Comparison of ENCODE assay signal across 22 cellular contexts in genomic region chr7:71787513-71787912, GRCh38.
A peak's percentile ranks its signal among the peaks of the same experiment; 100 is the strongest.
DNase-seq lines count a peak whose midpoint lies in the region; FAIRE-seq and TF ChIP-seq lines count a peak whose summit lies in the region.
"Had no signal": no experiment of that assay in that cellular context is flagged by ENCODE, and none has a peak within 500 bp of the region (broad histone marks: within the 10 kb centered on the region; RNA-seq: fewer than 3 reads in every experiment).

No MANE protein-coding gene starts in this region.

- peak; percentile 32 for FAIRE-seq in bronchial epithelial cell (lab: Jason Lieb, UNC)
- FAIRE-seq: GM12891 had no signal

- no peak overlapping the region for H3K4me3 ChIP-seq in NB4 (ENCODE audit: low read depth, low read length)
- no peak overlapping the region for H3K4me3 ChIP-seq in bronchial epithelial cell (ENCODE audit: low read depth, low read length)
- no peak overlapping the region for H3K4me3 ChIP-seq in mesenchymal stem cell (ENCODE audit: insufficient read depth in 1 of 2, low read depth in 1 of 2, low read length in 2 of 2)
- H3K4me3 ChIP-seq: cardiac muscle cell, skin epidermis, upper lobe of left lung had no signal

- no peak overlapping the region for H2AK5ac ChIP-seq in mesenchymal stem cell (ENCODE audit: low read length, severe bottlenecking)

- no peak overlapping the region for H3K9ac ChIP-seq in mesenchymal stem cell (ENCODE audit: low read length)

- peaks cover 25% of the 10 kb centered on the region for H3K9me3 ChIP-seq in mesenchymal stem cell (ENCODE audit: control insufficient read depth, low read length)

- H2BK15ac ChIP-seq in mesenchymal stem cell (ENCODE audit: low read depth, poor library complexity, severe bottlenecking), result no peak overlapping the region

- no peak for TF ChIP-seq POLR2A in NB4 (IDR thresholded peaks at IDR 0.05; ENCODE audit: extremely low read depth, insufficient read length)

- no peak overlapping the region for H3K14ac ChIP-seq in mesenchymal stem cell (ENCODE audit: low read length in 2 of 2)

- H2BK12ac ChIP-seq in mesenchymal stem cell (ENCODE audit: low read length in 2 of 2), result no peak overlapping the region

- H2AFZ ChIP-seq in mesenchymal stem cell (ENCODE audit: low read depth, low read length), result no peak overlapping the region

- H3K79me1 ChIP-seq in mesenchymal stem cell (replicated peaks; ENCODE audit: low read length, poor library complexity, severe bottlenecking), result no peaks in the 10 kb centered on the region

- H3K23ac ChIP-seq in mesenchymal stem cell (ENCODE audit: low read length in 2 of 2), result no peak overlapping the region

- H3K27ac ChIP-seq in mesenchymal stem cell (ENCODE audit: low read length, poor library complexity, severe bottlenecking), result no peak overlapping the region
- H3K27ac ChIP-seq: cardiac muscle cell, skin epidermis, upper lobe of left lung, WERI-Rb-1 had no signal

- H3K4me1 ChIP-seq in mesenchymal stem cell (ENCODE audit: control insufficient read depth, insufficient read depth, low read depth, low read length), result no peaks in the 10 kb centered on the region
- H3K4me1 ChIP-seq: upper lobe of left lung had no signal

- H2BK5ac ChIP-seq in mesenchymal stem cell (ENCODE audit: low read depth, low read length, poor library complexity, severe bottlenecking), result no peak overlapping the region

- no peak for TF ChIP-seq CTCF in NB4 (IDR thresholded peaks at IDR 0.05; ENCODE audit: low read depth, low read length)
- TF ChIP-seq CTCF in bronchial epithelial cell (IDR thresholded peaks at IDR 0.05; ENCODE audit: insufficient read depth, low read length, severe bottlenecking), result no peak
- TF ChIP-seq CTCF in GM10266 (IDR thresholded peaks at IDR 0.05; ENCODE audit: control insufficient read depth, insufficient read depth, low read depth, missing control alignments), result no peak

- no peak overlapping the region for H3K18ac ChIP-seq in mesenchymal stem cell (ENCODE audit: low read depth in 1 of 2, low read length in 2 of 2)

- DNase-seq in NCI-H2029 (lab: John Stamatoyannopoulos, UW), result peak; percentile 3
- no peak for DNase-seq in NCI-H2029 treated with DMSO at 0.1 percent for 48 hours (lab: John Stamatoyannopoulos, UW)
- DNase-seq in NB4 (ENCODE audit: low read depth), result peak; percentile 23
- DNase-seq in bronchial epithelial cell (ENCODE audit: low read depth), result no peak
- DNase-seq in mesenchymal stem cell, result peak; percentile 3
- DNase-seq in GM10266 (ENCODE audit: extremely low spot score), result no peak
- DNase-seq in stimulated activated CD4-positive, alpha-beta T cell treated with anti-CD3 and anti-CD28 coated beads, Interleukin-4, amount 100 ng/mL, for 24 hours, result no peak
- no peak for DNase-seq in SKM-1 treated with dmso at 0.1 percent for 144 hours (lab: John Stamatoyannopoulos, UW; ENCODE audit: unreplicated experiment)
- DNase-seq: activated CD4-positive, alpha-beta T cell treated with anti-CD3 and anti-CD28 coated beads, Interleukin-2, amount 10 ng/mL, durations not matched to agents 7 days and 5 days; activated naive CD4-positive, alpha-beta T cell treated with anti-CD3 and anti-CD28 coated beads, Interleukin-2, amount 50 U/mL, for 16 hours; glutamatergic neuron; HCEC 1CT; naive B cell; NCI-H1092 treated with DMSO at 0.1 percent for 48 hours; NCI-H2081 treated with DMSO at 0.1 percent for 48 hours; NCI-H526 treated with DMSO at 0.1 percent for 48 hours; occipital lobe; WERI-Rb-1 had no signal

- no peak overlapping the region for H3K4me2 ChIP-seq in mesenchymal stem cell (ENCODE audit: low read length, poor library complexity, severe bottlenecking)

- no peaks in the 10 kb centered on the region for H3K36me3 ChIP-seq in bronchial epithelial cell (ENCODE audit: control insufficient read depth, insufficient read depth, low read length)
- no peaks in the 10 kb centered on the region for H3K36me3 ChIP-seq in mesenchymal stem cell (ENCODE audit: control insufficient read depth in 1 of 2, insufficient read depth in 2 of 2, low read depth in 1 of 2, low read length in 2 of 2)
- H3K36me3 ChIP-seq: cardiac muscle cell, upper lobe of left lung, WERI-Rb-1 had no signal

- H4K8ac ChIP-seq in mesenchymal stem cell (ENCODE audit: low read length), result no peak overlapping the region

- 91% methylated on average over 15 of the region's 15 CpGs for WGBS in mesenchymal stem cell

- no peak overlapping the region for H2BK120ac ChIP-seq in mesenchymal stem cell (ENCODE audit: low read depth, low read length)

- no peak overlapping the region for H4K91ac ChIP-seq in mesenchymal stem cell (ENCODE audit: low read length)

- no peak overlapping the region for H3K4ac ChIP-seq in mesenchymal stem cell (ENCODE audit: low read depth in 1 of 2, low read length in 2 of 2)

- no peaks in the 10 kb centered on the region for H3K27me3 ChIP-seq in bronchial epithelial cell (ENCODE audit: control insufficient read depth, insufficient read depth, low read length)
- no peaks in the 10 kb centered on the region for H3K27me3 ChIP-seq in mesenchymal stem cell (ENCODE audit: control insufficient read depth in 1 of 2, insufficient read depth in 1 of 2, low read length in 2 of 2)
- H3K27me3 ChIP-seq: cardiac muscle cell, upper lobe of left lung had no signal

Comparison
In these comparisons a context has a peak if more than half of its experiments do, and no peak if none do; other contexts are left out.
1. DNase-seq: peak in NCI-H2029 (single experiment), NB4 (single experiment) and mesenchymal stem cell (single experiment); none in NCI-H2029 treated with DMSO at 0.1 percent for 48 hours (single experiment), bronchial epithelial cell (single experiment), GM10266 (single experiment), stimulated activated CD4-positive, alpha-beta T cell treated with anti-CD3 and anti-CD28 coated beads, Interleukin-4, amount 100 ng/mL, for 24 hours (single experiment) and SKM-1 treated with dmso at 0.1 percent for 144 hours (single experiment).